Comparison of ENCODE assay signal across 1 cellular context in genomic region chr2:176096243-176096985, GRCh38.
TF ChIP-seq lines count a peak whose summit lies in the region.

No MANE protein-coding gene starts in this region.

TF ChIP-seq in HepG2, 621 proteins besides CTCF, POLR2A, EP300 and RAD21 (continued from another document):
- TF ChIP-seq ZBTB10 (CRISPR knock-in tag; IDR thresholded peaks at IDR 0.05; ENCODE audit: borderline replicate concordance) (no peak), ATF7-NPFF (CRISPR knock-in tag; IDR thresholded peaks at IDR 0.05; ENCODE audit: low read depth) (no peak), SNAPC2 (CRISPR knock-in tag; IDR thresholded peaks at IDR 0.05) (no peak), ZNF33B (CRISPR knock-in tag; IDR thresholded peaks at IDR 0.05) (no peak), AHR (CRISPR knock-in tag; IDR thresholded peaks at IDR 0.05) (no peak), NFE2L1 (CRISPR knock-in tag; IDR thresholded peaks at IDR 0.05; ENCODE audit: borderline replicate concordance) (no peak), SMAD1 (CRISPR knock-in tag; IDR thresholded peaks at IDR 0.05; ENCODE audit: borderline replicate concordance, low read depth) (no peak), ZNF225 (CRISPR knock-in tag; IDR thresholded peaks at IDR 0.05) (no peak), ZSCAN29 (CRISPR knock-in tag; conservative IDR thresholded peaks at IDR 0.05) (no peak), IKZF1 (IDR thresholded peaks at IDR 0.05) (no peak), ZNF614 (CRISPR knock-in tag; IDR thresholded peaks at IDR 0.05; ENCODE audit: borderline replicate concordance) (no peak), KDM1A (CRISPR knock-in tag; IDR thresholded peaks at IDR 0.05) (no peak), ZNF746 (CRISPR knock-in tag; IDR thresholded peaks at IDR 0.05) (no peak), GABPA (IDR thresholded peaks at IDR 0.05; ENCODE audit: low read depth, low read length) (no peak), GABPA (CRISPR knock-in tag; IDR thresholded peaks at IDR 0.05; ENCODE audit: low read depth) (no peak), SRF (IDR thresholded peaks at IDR 0.05; ENCODE audit: low read depth, low read length) (peak; percentile 86), PRDM15 (CRISPR knock-in tag; IDR thresholded peaks at IDR 0.05) (no peak), ZNF549 (CRISPR knock-in tag; IDR thresholded peaks at IDR 0.05) (no peak), SAFB2 (CRISPR knock-in tag; IDR thresholded peaks at IDR 0.05; ENCODE audit: borderline replicate concordance, low read depth) (no peak), ZFP82 (CRISPR knock-in tag; IDR thresholded peaks at IDR 0.05; ENCODE audit: borderline replicate concordance) (no peak), DNMT1 (CRISPR knock-in tag; IDR thresholded peaks at IDR 0.05) (no peak), RFXANK (CRISPR knock-in tag; IDR thresholded peaks at IDR 0.05) (no peak), ZNF574 (CRISPR knock-in tag; IDR thresholded peaks at IDR 0.05) (no peak), SOX13 (IDR thresholded peaks at IDR 0.05) (0 out of 2 replicates have a peak, but pooled peaks have one; percentile 25), SOX13 (CRISPR knock-in tag; conservative IDR thresholded peaks at IDR 0.05 in 1 of 2, IDR thresholded peaks at IDR 0.05 in 1 of 2) (no peak)
